Comparison of ENCODE assay signal across 8 cellular contexts in genomic region chr19:40592170-40592569, GRCh38.
DNase-seq lines count a peak whose midpoint lies in the region; ATAC-seq and TF ChIP-seq lines count a peak whose summit lies in the region.

No MANE protein-coding gene starts in this region.

- TF ChIP-seq CTCF in MM.1S (IDR thresholded peaks at IDR 0.05; ENCODE audit: low read length) = no peak

- H3K9ac ChIP-seq in MM.1S (ENCODE audit: low read length) = no peak overlapping the region

- no peaks in the 10 kb centered on the region for H4K20me1 ChIP-seq in MM.1S (ENCODE audit: insufficient read depth, low read length)

- no peak overlapping the region for H3K4me3 ChIP-seq in MM.1S (ENCODE audit: low read length)

- H2AFZ ChIP-seq in MM.1S (ENCODE audit: low read length) = no peak overlapping the region

- H3K9me3 ChIP-seq in MM.1S (replicated peaks; ENCODE audit: insufficient read depth, low read length) = no peaks in the 10 kb centered on the region

- no peak overlapping the region for H3K27ac ChIP-seq in MM.1S (ENCODE audit: low read length)

- no peak for ATAC-seq in HG03196 (IDR thresholded peaks at IDR 0.05; ENCODE audit: unreplicated experiment)
- ATAC-seq in GM21717 (IDR thresholded peaks at IDR 0.05; ENCODE audit: unreplicated experiment) = no peak

- peak; percentile 56 for DNase-seq in ELF-1 (ENCODE audit: low read depth, low spot score)
- DNase-seq in MM.1S = peak; percentile 73
- peak; percentile 75 for DNase-seq in SW480 (ENCODE audit: low spot score)
- peak; percentile 62 for DNase-seq in iPS-NIHi11 (ENCODE audit: low spot score)
- DNase-seq in GDM1 (lab: John Stamatoyannopoulos, UW) = no peak
- DNase-seq in activated gamma-delta T cell (lab: John Stamatoyannopoulos, UW) = no peak

- H3K4me1 ChIP-seq in MM.1S (ENCODE audit: low read length) = no peaks in the 10 kb centered on the region

- no peaks in the 10 kb centered on the region for H3K9me2 ChIP-seq in MM.1S (replicated peaks; ENCODE audit: insufficient read depth, low read length)

- peaks cover 10% of the 10 kb centered on the region for H3K27me3 ChIP-seq in MM.1S (replicated peaks; ENCODE audit: insufficient read depth, low read length)

- H3F3A ChIP-seq in MM.1S (ENCODE audit: insufficient read depth, low read length) = no peaks in the 10 kb centered on the region

- H3K4me2 ChIP-seq in MM.1S (ENCODE audit: low read depth, low read length) = no peak overlapping the region

- no peaks in the 10 kb centered on the region for H3K36me3 ChIP-seq in MM.1S (replicated peaks; ENCODE audit: insufficient read depth, low read length)

- no peaks in the 10 kb centered on the region for H3K79me2 ChIP-seq in MM.1S (ENCODE audit: low read length)

Comparison
In these comparisons a context has a peak if more than half of its experiments do, and no peak if none do; other contexts are left out.
1. DNase-seq: peak in ELF-1 (single experiment), MM.1S (single experiment), SW480 (single experiment) and iPS-NIHi11 (single experiment); none in GDM1 (single experiment) and activated gamma-delta T cell (single experiment).